ENCODE assay signal across 22 cellular contexts in genomic region chr12:109278912-109279311, GRCh38. TPM values are rescaled to one million over a fixed set of nuclear protein-coding genes. Genes with fewer than 3 reads are reported as not detected.
DNase-seq lines count a peak whose midpoint lies in the region; ATAC-seq and TF ChIP-seq lines count a peak whose summit lies in the region.
"Had no signal": no experiment of that assay in that cellular context is flagged by ENCODE, and none has a peak within 500 bp of the region (broad histone marks: within the 10 kb centered on the region; RNA-seq: fewer than 3 reads in every experiment).

No MANE protein-coding gene starts in this region.

- WGBS in right lobe of liver (ENCODE audit: insufficient coverage, low coverage, low lambda C conversion rate, missing lambda C conversion rate) = 19% methylated on average over 10 of the region's 10 CpGs
- WGBS in testis, 2 donors = 61 to 63% methylated on average over 10 of the region's 10 CpGs

- H4K20me1 ChIP-seq in GM23338 (replicated peaks; ENCODE audit: insufficient read depth) (no peaks in the 10 kb centered on the region), neural progenitor cell (ENCODE audit: low read depth) (no peaks in the 10 kb centered on the region)

- peak overlapping the region; percentile 78; the same call in 1 of the 2 replicates for H3K27ac Mint-ChIP-seq in GM23338
- H3K27ac Mint-ChIP-seq in neural progenitor cell = peak overlapping the region; percentile 40
- H3K27ac Mint-ChIP-seq: CD4-positive, CD25-positive, alpha-beta regulatory T cell; CD8-positive, alpha-beta memory T cell; IgD-negative memory B cell had no signal

- no peak for ATAC-seq in GM23338
- ATAC-seq in right lobe of liver = peak; percentile 37 to 64 (median 58)
- no peak for ATAC-seq in GM19023 (IDR thresholded peaks at IDR 0.05; ENCODE audit: unreplicated experiment)
- ATAC-seq in GM21576 (IDR thresholded peaks at IDR 0.05; ENCODE audit: unreplicated experiment) = no peak
- ATAC-seq: GM12878 had no signal

- H3K9me2 ChIP-seq in GM23338 (ENCODE audit: insufficient read depth) = no peaks in the 10 kb centered on the region

- peaks cover 11% of the 10 kb centered on the region for H3K4me1 Mint-ChIP-seq in GM23338
- H3K4me1 Mint-ChIP-seq in neural progenitor cell = peaks cover 14% of the 10 kb centered on the region
- H3K4me1 Mint-ChIP-seq: CD4-positive, CD25-positive, alpha-beta regulatory T cell; CD8-positive, alpha-beta memory T cell had no signal

- H3K4me3 Mint-ChIP-seq in GM23338 (no peak overlapping the region), neural progenitor cell (no peak overlapping the region)
- H3K4me3 Mint-ChIP-seq: CD4-positive, CD25-positive, alpha-beta regulatory T cell; CD8-positive, alpha-beta memory T cell; IgD-negative memory B cell had no signal

- TF ChIP-seq CTCF in GM23338 (conservative IDR thresholded peaks at IDR 0.05; ENCODE audit: low read depth in 2 of 2) (no peak), right lobe of liver (IDR thresholded peaks at IDR 0.05) (no peak), neural progenitor cell (IDR thresholded peaks at IDR 0.05) (no peak), testis (IDR thresholded peaks at IDR 0.05) (no peak)

- H3K4me3 ChIP-seq in GM23338 = no peak overlapping the region
- no peak overlapping the region for H3K4me3 ChIP-seq in right lobe of liver
- H3K4me3 ChIP-seq in neural progenitor cell = no peak overlapping the region
- H3K4me3 ChIP-seq in testis = no peak overlapping the region
- H3K4me3 ChIP-seq: GM12878, GM23248 had no signal

- H3K27me3 ChIP-seq in GM23338 (ENCODE audit: insufficient read depth) (no peaks in the 10 kb centered on the region), right lobe of liver (no peaks in the 10 kb centered on the region), neural progenitor cell (no peaks in the 10 kb centered on the region), testis (no peaks in the 10 kb centered on the region)
- H3K27me3 ChIP-seq: BE2C had no signal

- peaks cover 12% of the 10 kb centered on the region for H3K27me3 Mint-ChIP-seq in GM23338 (ENCODE audit: insufficient read depth, low read depth, poor library complexity)
- H3K27me3 Mint-ChIP-seq in neural progenitor cell (ENCODE audit: insufficient read depth, low read depth) = peaks cover 7% of the 10 kb centered on the region

- no peak overlapping the region for H3K9ac ChIP-seq in neural progenitor cell
- H3K9ac ChIP-seq: GM23248 had no signal

- H3K36me3 ChIP-seq in GM23338 (ENCODE audit: insufficient read depth) (no peaks in the 10 kb centered on the region), right lobe of liver (no peaks in the 10 kb centered on the region), neural progenitor cell (no peaks in the 10 kb centered on the region), testis (ENCODE audit: low read depth, missing control alignments) (no peaks in the 10 kb centered on the region)
- H3K36me3 ChIP-seq: BE2C had no signal

- no peaks in the 10 kb centered on the region for H3F3A ChIP-seq in GM23338 (replicated peaks; ENCODE audit: low read depth)
- H3F3A ChIP-seq in neural progenitor cell (ENCODE audit: low read depth) = peaks cover 3% of the 10 kb centered on the region

- H3K9me3 ChIP-seq in right lobe of liver = no peaks in the 10 kb centered on the region
- no peaks in the 10 kb centered on the region for H3K9me3 ChIP-seq in neural progenitor cell (ENCODE audit: low read depth)
- no peaks in the 10 kb centered on the region for H3K9me3 ChIP-seq in testis
- H3K9me3 ChIP-seq: BE2C had no signal

- H3K4me1 ChIP-seq in GM23338 (ENCODE audit: insufficient read depth) = peaks cover 6% of the 10 kb centered on the region; the same call in 1 of the 2 replicates
- peaks cover 0 to 19% (median 9%) of the 10 kb centered on the region in 4 donors for H3K4me1 ChIP-seq in right lobe of liver
- peaks cover 11% of the 10 kb centered on the region for H3K4me1 ChIP-seq in neural progenitor cell
- peaks cover 11% of the 10 kb centered on the region for H3K4me1 ChIP-seq in testis

- DNase-seq in GM23338 (ENCODE audit: low spot score) = no peak
- peak; percentile 37 to 71 (median 66) for DNase-seq in right lobe of liver
- DNase-seq in neural progenitor cell (ENCODE audit: low spot score) = no peak
- peak; percentile 51 for DNase-seq in testis
- DNase-seq in hepatic stellate cell (ENCODE audit: low spot score) = no peak
- DNase-seq in OCI-M1 (lab: John Stamatoyannopoulos, UW) = no peak
- DNase-seq: ACHN; BE2C; C1 segment of cervical spinal cord; CD4-positive, CD25-positive, alpha-beta regulatory T cell; CD8-positive, alpha-beta memory T cell; COR-L47; DMS53; DND-41; EL; GM23248; HCEC 1CT had no signal

- no peaks in the 10 kb centered on the region for H3K9me3 Mint-ChIP-seq in GM23338
- no peaks in the 10 kb centered on the region for H3K9me3 Mint-ChIP-seq in neural progenitor cell
- H3K9me3 Mint-ChIP-seq: CD4-positive, CD25-positive, alpha-beta regulatory T cell; IgD-negative memory B cell had no signal

- intact Hi-C loops in right lobe of liver (cut with DNase I) (no loop called here), testis (cut with DNase I; ENCODE audit: low total_unique reads) (no loop called here)

- H3K36me3 Mint-ChIP-seq in GM23338 (ENCODE audit: low read depth) (no peaks in the 10 kb centered on the region), neural progenitor cell (no peaks in the 10 kb centered on the region)
- H3K36me3 Mint-ChIP-seq: CD4-positive, CD25-positive, alpha-beta regulatory T cell; CD8-positive, alpha-beta memory T cell had no signal

- peak overlapping the region; percentile 81 for H2AFZ ChIP-seq in GM23338
- no peak overlapping the region for H2AFZ ChIP-seq in neural progenitor cell (replicated peaks)
- H2AFZ ChIP-seq: GM23248 had no signal

- no peak overlapping the region for H3K4me2 ChIP-seq in GM23338
- H3K4me2 ChIP-seq in neural progenitor cell = no peak overlapping the region

- no peaks in the 10 kb centered on the region for H3K79me2 ChIP-seq in GM23338 (replicated peaks; ENCODE audit: insufficient read depth)
- no peaks in the 10 kb centered on the region for H3K79me2 ChIP-seq in neural progenitor cell (ENCODE audit: low read depth)

- H3K27ac ChIP-seq in GM23338 (ENCODE audit: low read depth) (no peak overlapping the region), right lobe of liver (peak overlapping the region in 1 of 3 donors; percentile 70), neural progenitor cell (no peak overlapping the region), testis (no peak overlapping the region)
- H3K27ac ChIP-seq: GM23248 had no signal

- TF ChIP-seq POLR2A in right lobe of liver (IDR thresholded peaks at IDR 0.05) (no peak), testis (IDR thresholded peaks at IDR 0.05) (no peak)

TF ChIP-seq in GM23338, 12 proteins besides CTCF, POLR2A, EP300 and RAD21 (continues in another document):
- TF ChIP-seq ETS1 (IDR thresholded peaks at IDR 0.05) = no peak
- TF ChIP-seq REST (IDR thresholded peaks at IDR 0.05; ENCODE audit: unreplicated experiment) = no peak
- TF ChIP-seq ZNF114 (CRISPR knock-in tag; IDR thresholded peaks at IDR 0.05) = no peak
- no peak for TF ChIP-seq POLR2AphosphoS5 (IDR thresholded peaks at IDR 0.05; ENCODE audit: low read depth)
- no peak for TF ChIP-seq JUNB (IDR thresholded peaks at IDR 0.05; ENCODE audit: unreplicated experiment)
- no peak for TF ChIP-seq CREB1 (CRISPR knock-in tag; IDR thresholded peaks at IDR 0.05; ENCODE audit: low read depth)
- no peak for TF ChIP-seq EZH2 (IDR thresholded peaks at IDR 0.05; ENCODE audit: low read depth, unreplicated experiment)
- TF ChIP-seq STAT1 (IDR thresholded peaks at IDR 0.05; ENCODE audit: unreplicated experiment) = no peak
- TF ChIP-seq EZH2phosphoT487 (IDR thresholded peaks at IDR 0.05; ENCODE audit: unreplicated experiment) = no peak
- no peak for TF ChIP-seq ZNF331 (CRISPR knock-in tag; IDR thresholded peaks at IDR 0.05; ENCODE audit: low read depth)
- no peak for TF ChIP-seq NANOG (IDR thresholded peaks at IDR 0.05; ENCODE audit: borderline replicate concordance)

RNA-seq across cellular contexts. Expression of gene FOXN4, which starts 30.2 kb away (rescaled TPM):
- total RNA-seq in GM23338 (2014; rRNA removed; shearing (Covaris generic)) = 0.35 TPM in 1 of 2 replicates, not detected in the other
- polyA plus RNA-seq in GM23338 (2016; fragmentation: Nextera tagmentation; extraction: Ambion mirVana) = 0.43 and 0.47 TPM in 2 replicates
- total RNA-seq in right lobe of liver = under 1 TPM in 4 of 6 experiments, not detected in 2; 0.06 to 0.86 (median 0.15) TPM
- total RNA-seq in neural progenitor cell (ENCODE audit: low replicate concordance) = 0.25 TPM in 1 of 2 replicates, not detected in the other
- total RNA-seq in testis = 1 to 10 TPM; 7.8 to 9.0 TPM
- polyA plus RNA-seq in testis (ENCODE audit: insufficient read depth, low read depth, low replicate concordance) = 17.1 TPM
- total RNA-seq: A172; CD4-positive, CD25-positive, alpha-beta regulatory T cell; CD8-positive, alpha-beta memory T cell; GM12878; GM23248 had no signal
- polyA plus RNA-seq: CD8-positive, alpha-beta memory T cell; GM12878; GM23248; IgD-negative memory B cell had no signal

Comparison
In these comparisons a context has a peak if more than half of its experiments do, and no peak if none do; other contexts are left out.
1. ATAC-seq: peak in right lobe of liver (4 of 4); none in GM23338 (single experiment), GM19023 (single experiment) and GM21576 (single experiment).
2. DNase-seq: peak in right lobe of liver (3 of 3) and testis (single experiment); none in GM23338 (single experiment), neural progenitor cell (single experiment), hepatic stellate cell (single experiment) and OCI-M1 (single experiment).